Comparison of ENCODE assay signal across 21 cellular contexts in genomic region chr15:88900982-88901418, GRCh38. TPM values are rescaled to one million over a fixed set of nuclear protein-coding genes. Genes with fewer than 3 reads are reported as not detected.
DNase-seq lines count a peak whose midpoint lies in the region; ATAC-seq and TF ChIP-seq lines count a peak whose summit lies in the region.
"Had no signal": no experiment of that assay in that cellular context is flagged by ENCODE, and none has a peak within 500 bp of the region (broad histone marks: within the 10 kb centered on the region; RNA-seq: fewer than 3 reads in every experiment).

No MANE protein-coding gene starts in this region.

- no peak for DNase-seq in CD8-positive, alpha-beta memory T cell
- no peak for DNase-seq in Panc1 (ENCODE audit: low read depth, low spot score)
- no peak for DNase-seq in brain microvascular endothelial cell
- DNase-seq in osteocyte (ENCODE audit: extremely low spot score, unreplicated experiment), result no peak
- no peak for DNase-seq in GM10248 (ENCODE audit: extremely low spot score)
- no peak for DNase-seq in kidney tubule cell (ENCODE audit: low spot score)
- no peak for DNase-seq in ACHN
- DNase-seq in OCI-LY7 (ENCODE audit: low spot score), result no peak
- DNase-seq: activated CD4-positive, CD25-positive, alpha-beta regulatory T cell treated with anti-CD3 and anti-CD28 coated beads, Interleukin-2, amount 50 U/mL, for 72 hours; adrenal gland; DMS153; GDM1; Karpas-422; kidney glomerular epithelial cell; NCI-H2029; NK-92 treated with Interleukin-12 subunit alpha and Interleukin-12 subunit beta, amount 100 ng/mL, for 24 hours; stimulated activated naive CD4-positive, alpha-beta T cell; thyroid gland had no signal

- CTCF ChIA-PET in CD8-positive, alpha-beta memory T cell (lab: Charles Lee), result interaction anchor here (0.9 to 1.5 kb wide), 3 partner anchors 116 to 277 kb away, joined by 3 to 4 read pairs (median 3); no protein-coding TSS in a partner anchor
- CTCF ChIA-PET in Panc1 (lab: Charles Lee), result interaction anchor here (0.6 kb wide), 1 partner anchor 168 kb away, joined by 3 read pairs; no protein-coding TSS in a partner anchor
- CTCF ChIA-PET in GM10248 (lab: Yijun Ruan, JAX), result no interaction called here
- CTCF ChIA-PET in OCI-LY7 (lab: Charles Lee; ENCODE audit: unreplicated experiment), result no interaction called here

- H3K27ac ChIP-seq in CD8-positive, alpha-beta memory T cell (ENCODE audit: low read depth, low read length), result no peak overlapping the region
- H3K27ac ChIP-seq in Panc1 (ENCODE audit: low read length) (peak overlapping the region; percentile 6), brain microvascular endothelial cell (peak overlapping the region; percentile 80), OCI-LY7 (ENCODE audit: low read depth, low read length, poor library complexity, severe bottlenecking) (no peak overlapping the region)
- H3K27ac ChIP-seq: adrenal gland, thyroid gland had no signal

- H2AFZ ChIP-seq in OCI-LY7 (ENCODE audit: low read length), result no peak overlapping the region

- H3K79me2 ChIP-seq in OCI-LY7 (ENCODE audit: insufficient read depth, low read depth, low read length), result no peaks in the 10 kb centered on the region

- no TSS peak for BruUV-seq in Panc1 (replicated peaks; lab: Mats Ljungman, UMichigan)
- BruUV-seq in OCI-LY7 (replicated peaks; lab: Mats Ljungman, UMichigan), result no TSS peak

- peaks cover 0 to 1% of the 10 kb centered on the region in 2 donors for H3K27me3 Mint-ChIP-seq in CD8-positive, alpha-beta memory T cell
- no peaks in the 10 kb centered on the region for H3K27me3 Mint-ChIP-seq in osteocyte (ENCODE audit: unreplicated experiment)
- H3K27me3 Mint-ChIP-seq: natural killer cell treated with Interleukin-12 subunit alpha and Interleukin-12 subunit beta and Interleukin-15 and Interleukin-18, amount 100 ng/mL, for 72 hours had no signal

- H4K20me1 ChIP-seq in OCI-LY7 (ENCODE audit: insufficient read depth, low read length), result no peaks in the 10 kb centered on the region

- H3K4me3 ChIP-seq in CD8-positive, alpha-beta memory T cell (ENCODE audit: low read length), result no peak overlapping the region
- no peak overlapping the region for H3K4me3 ChIP-seq in Panc1 (ENCODE audit: low read depth in 2 of 2, low read length in 2 of 2)
- H3K4me3 ChIP-seq in brain microvascular endothelial cell (ENCODE audit: low read depth, low read length), result no peak overlapping the region
- no peak overlapping the region for H3K4me3 ChIP-seq in OCI-LY7 (ENCODE audit: low read depth, low read length, poor library complexity, severe bottlenecking)
- H3K4me3 ChIP-seq: adrenal gland, gastroesophageal sphincter, thyroid gland had no signal

- no peak overlapping the region for H3K4me2 ChIP-seq in OCI-LY7 (ENCODE audit: low read length)

- H3K9me2 ChIP-seq in OCI-LY7 (ENCODE audit: insufficient read depth, low read length), result no peaks in the 10 kb centered on the region

- H3K36me3 ChIP-seq in CD8-positive, alpha-beta memory T cell (ENCODE audit: insufficient read depth, low read length), result no peaks in the 10 kb centered on the region
- H3K36me3 ChIP-seq in Panc1 (ENCODE audit: control insufficient read depth, insufficient read depth, low read length) (peaks cover 11% of the 10 kb centered on the region), brain microvascular endothelial cell (replicated peaks) (peaks cover 18% of the 10 kb centered on the region), OCI-LY7 (ENCODE audit: insufficient read depth, low read length) (no peaks in the 10 kb centered on the region)
- H3K36me3 ChIP-seq: thyroid gland had no signal

- peaks cover 31 to 52% (median 51%) of the 10 kb centered on the region in 3 donors for H3K4me1 Mint-ChIP-seq in CD8-positive, alpha-beta memory T cell
- H3K4me1 Mint-ChIP-seq in osteocyte (ENCODE audit: unreplicated experiment), result peaks cover 47% of the 10 kb centered on the region

- no peak for ATAC-seq in Panc1
- ATAC-seq: gastroesophageal sphincter; natural killer cell treated with Interleukin-12 subunit alpha and Interleukin-12 subunit beta and Interleukin-15 and Interleukin-18, amount 100 ng/mL, for 72 hours had no signal

- in situ Hi-C loops in Panc1 (cut with HindIII; ENCODE audit: low pct_unique_long_range_greater_than_20kb, low sequenced_read_pairs) (no loop called here), brain microvascular endothelial cell (cut with HindIII; ENCODE audit: low pct_ligation_motif_present, low sequenced_read_pairs) (loop anchor here (25.0 kb wide), 1 partner anchor 111 kb away; no protein-coding TSS in a partner anchor), ACHN (cut with HindIII; ENCODE audit: low pct_ligation_motif_present, low pct_unique_long_range_greater_than_20kb, low sequenced_read_pairs) (no loop called here)

- H3K36me3 Mint-ChIP-seq in CD8-positive, alpha-beta memory T cell, result peaks cover 4 to 20% (median 7%) of the 10 kb centered on the region in 3 donors
- H3K36me3 Mint-ChIP-seq in osteocyte (ENCODE audit: unreplicated experiment), result peaks cover 9% of the 10 kb centered on the region
- H3K36me3 Mint-ChIP-seq: memory B cell; natural killer cell treated with Interleukin-12 subunit alpha and Interleukin-12 subunit beta and Interleukin-15 and Interleukin-18, amount 100 ng/mL, for 72 hours had no signal

- no peaks in the 10 kb centered on the region for H3K9me3 ChIP-seq in CD8-positive, alpha-beta memory T cell (ENCODE audit: low read length)
- H3K9me3 ChIP-seq in Panc1 (ENCODE audit: control insufficient read depth, insufficient read depth, low read depth, low read length) (no peaks in the 10 kb centered on the region), OCI-LY7 (ENCODE audit: low read length) (no peaks in the 10 kb centered on the region)
- H3K9me3 ChIP-seq: adrenal gland, gastroesophageal sphincter, thyroid gland had no signal

- POLR2A ChIA-PET in CD8-positive, alpha-beta memory T cell (lab: Charles Lee), result no interaction called here
- POLR2A ChIA-PET in Panc1 (lab: Charles Lee) (no interaction called here), GM10248 (lab: Yijun Ruan, JAX) (no interaction called here), OCI-LY7 (lab: Charles Lee) (no interaction called here)

- H3K9me3 Mint-ChIP-seq in CD8-positive, alpha-beta memory T cell, result no peaks in the 10 kb centered on the region
- H3K9me3 Mint-ChIP-seq in osteocyte (ENCODE audit: unreplicated experiment), result no peaks in the 10 kb centered on the region
- H3K9me3 Mint-ChIP-seq: natural killer cell treated with Interleukin-12 subunit alpha and Interleukin-12 subunit beta and Interleukin-15 and Interleukin-18, amount 100 ng/mL, for 72 hours had no signal

- H3K4me1 ChIP-seq in CD8-positive, alpha-beta memory T cell (ENCODE audit: insufficient read depth, low read length), result peaks cover 52% of the 10 kb centered on the region
- peaks cover 92% of the 10 kb centered on the region for H3K4me1 ChIP-seq in Panc1 (ENCODE audit: control insufficient read depth, insufficient read depth, low read length)
- H3K4me1 ChIP-seq in OCI-LY7 (ENCODE audit: insufficient read depth, low read length, poor library complexity, severe bottlenecking), result peaks cover 7% of the 10 kb centered on the region

- no peak overlapping the region for H3K4me3 Mint-ChIP-seq in CD8-positive, alpha-beta memory T cell
- H3K4me3 Mint-ChIP-seq in osteocyte (ENCODE audit: unreplicated experiment), result no peak overlapping the region
- H3K4me3 Mint-ChIP-seq: memory B cell; natural killer cell treated with Interleukin-12 subunit alpha and Interleukin-12 subunit beta and Interleukin-15 and Interleukin-18, amount 100 ng/mL, for 72 hours had no signal

- H3K27ac Mint-ChIP-seq in CD8-positive, alpha-beta memory T cell, result peak overlapping the region in 6 of 8 donors; percentile 18 to 95 (median 78)
- H3K27ac Mint-ChIP-seq in osteocyte (ENCODE audit: unreplicated experiment), result peak overlapping the region; percentile 80
- H3K27ac Mint-ChIP-seq: memory B cell had no signal

- H3K27me3 ChIP-seq in CD8-positive, alpha-beta memory T cell (ENCODE audit: insufficient read depth, low read length, poor library complexity, severe bottlenecking), result no peaks in the 10 kb centered on the region
- no peaks in the 10 kb centered on the region for H3K27me3 ChIP-seq in Panc1 (ENCODE audit: control insufficient read depth, insufficient read depth, low read length)
- no peaks in the 10 kb centered on the region for H3K27me3 ChIP-seq in brain microvascular endothelial cell (replicated peaks)
- H3K27me3 ChIP-seq: adrenal gland, gastroesophageal sphincter, thyroid gland had no signal

- TF ChIP-seq CTCF in Panc1 (IDR thresholded peaks at IDR 0.05), result no peak
- no peak for TF ChIP-seq CTCF in brain microvascular endothelial cell (IDR thresholded peaks at IDR 0.05; ENCODE audit: low read depth, low read length, missing control alignments)
- no peak for TF ChIP-seq CTCF in osteocyte (IDR thresholded peaks at IDR 0.05)
- TF ChIP-seq CTCF in GM10248 (IDR thresholded peaks at IDR 0.05; ENCODE audit: control extremely low read depth, extremely low read depth, low read depth, missing control alignments), result no peak
- TF ChIP-seq CTCF in OCI-LY7 (conservative IDR thresholded peaks at IDR 0.05; ENCODE audit: low read length), result no peak

- intact Hi-C loops in Panc1 (cut with micrococcal nuclease; ENCODE audit: unreplicated experiment) (no loop called here), OCI-LY7 (cut with micrococcal nuclease; ENCODE audit: unreplicated experiment) (loop anchor here (10.0 kb wide), 1 partner anchor 276 kb away; the partner anchor contains the start of gene AEN)

RNA-seq across cellular contexts. Expression of gene HAPLN3, which starts 5.7 kb away (rescaled TPM):
- 10 to 100 TPM; 32.2 to 32.3 TPM for total RNA-seq in CD8-positive, alpha-beta memory T cell
- polyA plus RNA-seq in CD8-positive, alpha-beta memory T cell, result 24.6 TPM
- total RNA-seq in Panc1 (2021; ENCODE audit: unreplicated experiment) (168 TPM), osteocyte (41.3 and 41.9 TPM in 2 replicates), OCI-LY7 (2022) (0.93 and 2.0 TPM in 2 replicates)
- 158 TPM for polyA plus RNA-seq in Panc1 (2012; ENCODE audit: insufficient read length)
- 0.26 and 0.98 TPM in 2 replicates for total RNA-seq in OCI-LY7 (2014; rRNA removed; shearing (Covaris generic))

RNA-seq across cellular contexts. Expression of gene MFGE8, which starts 12.2 kb away (rescaled TPM):
- total RNA-seq in CD8-positive, alpha-beta memory T cell, result 10 to 100 TPM; 23.0 to 27.1 TPM
- 9.6 TPM for polyA plus RNA-seq in CD8-positive, alpha-beta memory T cell
- total RNA-seq in Panc1 (2021; ENCODE audit: unreplicated experiment), result 1,799 TPM
- polyA plus RNA-seq in Panc1 (2012; ENCODE audit: insufficient read length), result 2,067 TPM
- 255 and 259 TPM in 2 replicates for total RNA-seq in osteocyte
- 9.8 and 11.8 TPM in 2 replicates for total RNA-seq in OCI-LY7 (2014; rRNA removed; shearing (Covaris generic))
- total RNA-seq in OCI-LY7 (2022), result 70.4 and 78.7 TPM in 2 replicates

Comparison
In these comparisons a context has a peak if more than half of its experiments do, and no peak if none do; other contexts are left out.
1. H3K27ac ChIP-seq: peak in Panc1 (single experiment) and brain microvascular endothelial cell (single experiment); none in CD8-positive, alpha-beta memory T cell (single experiment) and OCI-LY7 (single experiment).
2. RNA of gene HAPLN3, which starts 5.7 kb away (total RNA-seq): 168 TPM in Panc1 (single experiment), 41.3 to 41.9 TPM in osteocyte and 32.2 to 32.3 TPM in CD8-positive, alpha-beta memory T cell; 0.26 to 2.0 TPM in OCI-LY7; every median in the first group is over 10 times any median in the second.
3. CTCF ChIA-PET loops: an anchor here in CD8-positive, alpha-beta memory T cell (0.9 to 1.5 kb wide) and Panc1 (0.6 kb wide); none called in GM10248 and OCI-LY7.